In the genomic region with DNA sequence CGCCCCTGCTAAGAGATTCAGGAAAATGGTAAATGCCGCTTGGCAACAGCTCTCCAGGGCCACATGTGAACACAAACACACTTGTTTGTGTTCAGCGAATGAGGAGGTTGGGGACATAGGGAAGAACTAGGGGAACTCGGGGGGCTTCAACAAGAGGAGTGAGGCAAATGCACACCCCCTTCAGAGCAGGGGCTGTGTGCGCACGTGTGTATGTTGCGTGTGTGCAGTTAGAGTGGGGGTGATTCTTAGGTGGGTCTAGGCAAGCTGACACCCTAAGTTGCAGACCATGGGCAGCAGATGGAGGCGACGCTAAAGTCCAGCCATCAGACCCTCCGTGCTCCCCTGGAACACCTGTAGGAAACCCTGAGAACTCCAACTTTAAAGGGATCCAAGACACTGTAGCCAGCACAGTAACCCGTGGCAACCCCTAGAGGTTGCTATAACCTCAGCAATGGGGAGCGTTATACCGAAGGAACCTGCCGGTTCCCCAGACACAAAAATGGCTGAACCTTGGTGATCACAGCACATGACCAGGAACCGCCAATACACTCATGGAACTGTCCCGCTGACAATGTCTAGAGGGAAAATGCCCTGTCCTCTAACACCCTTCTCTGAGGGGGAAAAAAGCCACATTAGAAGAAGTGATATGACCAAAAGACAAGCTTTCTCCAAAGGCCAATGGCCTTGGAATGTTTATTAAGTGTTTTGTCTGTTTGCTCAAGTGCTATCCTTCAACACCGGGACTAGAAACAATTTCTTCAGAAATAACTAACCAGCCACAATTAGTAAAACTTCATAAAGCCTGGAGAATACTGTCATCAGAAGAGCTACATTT, we compare ENCODE assay signal across 8 cellular contexts.
DNase-seq lines count a peak whose midpoint lies in the region; ATAC-seq and TF ChIP-seq lines count a peak whose summit lies in the region.

No MANE protein-coding gene starts in this region.

- H3K27ac ChIP-seq in coronary artery, result no peak overlapping the region
- H3K27ac ChIP-seq in left lung, result no peak overlapping the region

- intact Hi-C loops in left lung (cut with DNase I), result loop anchor here in 1 of 2 donors (10.0 kb wide), 1 partner anchor 219 kb away; no protein-coding TSS in a partner anchor

- POLR2A ChIA-PET in GM10248 (lab: Yijun Ruan, JAX), result no interaction called here

- H3K9me3 ChIP-seq in left lung, result peaks cover 0 to 9% of the 10 kb centered on the region in 2 donors

- no peak overlapping the region for H3K27ac Mint-ChIP-seq in type B pancreatic cell

- no peaks in the 10 kb centered on the region for H3K4me1 Mint-ChIP-seq in type B pancreatic cell (ENCODE audit: unreplicated experiment)

- H3K27me3 ChIP-seq in left lung, result no peaks in the 10 kb centered on the region

- TF ChIP-seq CTCF in GM10248 (IDR thresholded peaks at IDR 0.05; ENCODE audit: control extremely low read depth, extremely low read depth, low read depth, missing control alignments) (peak; percentile 57), coronary artery (IDR thresholded peaks at IDR 0.05) (peak; percentile 43), left lung (IDR thresholded peaks at IDR 0.05) (peak; percentile 68 to 74), type B pancreatic cell (conservative IDR thresholded peaks at IDR 0.05) (peak; percentile 85)

- DNase-seq in GM10248 (ENCODE audit: extremely low spot score) (peak; percentile 60), NCI-H774 (lab: John Stamatoyannopoulos, UW) (peak; percentile 12), coronary artery (ENCODE audit: low spot score) (no peak), left lung (peak in 1 of 2 donors; percentile 44), type B pancreatic cell (ENCODE audit: extremely low spot score, unreplicated experiment) (no peak)
- no peak for DNase-seq in activated naive CD4-positive, alpha-beta T cell treated with Interleukin-2 at 50 U/mL for 16 hours
- DNase-seq in stimulated activated CD8-positive, alpha-beta memory T cell treated with anti-CD3 and anti-CD28 coated beads, Interleukin-4, amount 100 ng/mL, for 48 hours, result no peak

- H3K27me3 Mint-ChIP-seq in type B pancreatic cell, result peaks cover 5% of the 10 kb centered on the region

- peaks cover 4% of the 10 kb centered on the region for H3K9me3 Mint-ChIP-seq in type B pancreatic cell

- no peak overlapping the region for H3K4me3 Mint-ChIP-seq in type B pancreatic cell

- H3K4me3 ChIP-seq in coronary artery (no peak overlapping the region), left lung (no peak overlapping the region)

- CTCF ChIA-PET in GM10248 (lab: Yijun Ruan, JAX), result interaction anchor here (0.6 to 2.2 kb wide), 14 partner anchors 11 to 987 kb away, joined by 3 to 7 read pairs (median 3); no protein-coding TSS in a partner anchor

- no peaks in the 10 kb centered on the region for H3K36me3 Mint-ChIP-seq in type B pancreatic cell

- H3K36me3 ChIP-seq in left lung, result no peaks in the 10 kb centered on the region

- ATAC-seq in HG02588 (IDR thresholded peaks at IDR 0.05; ENCODE audit: unreplicated experiment), result peak; percentile 62
- ATAC-seq in left lung, result peak; percentile 99

- H3K4me1 ChIP-seq in left lung, result no peaks in the 10 kb centered on the region

Comparison
In these comparisons a context has a peak if more than half of its experiments do, and no peak if none do; other contexts are left out.
1. DNase-seq: peak in GM10248 (single experiment) and NCI-H774 (single experiment); none in coronary artery (single experiment), type B pancreatic cell (single experiment), activated naive CD4-positive, alpha-beta T cell treated with Interleukin-2 at 50 U/mL for 16 hours (single experiment) and stimulated activated CD8-positive, alpha-beta memory T cell treated with anti-CD3 and anti-CD28 coated beads, Interleukin-4, amount 100 ng/mL, for 48 hours (single experiment).
2. Peak in every context shown above with its lines, with median percentiles within 50 percentile points of each other: CTCF ChIP-seq.